Comparison of ENCODE assay signal across 1 cellular context in genomic region chr5:6748142-6748541, GRCh38.
TF ChIP-seq lines count a peak whose summit lies in the region.

No MANE protein-coding gene starts in this region.

TF ChIP-seq in GM12878, 131 proteins besides CTCF, POLR2A, EP300 and RAD21:
- TF ChIP-seq PML (IDR thresholded peaks at IDR 0.05; ENCODE audit: low read length) (no peak), ATF2 (IDR thresholded peaks at IDR 0.05; ENCODE audit: low read length) (no peak), HCFC1 (IDR thresholded peaks at IDR 0.05; ENCODE audit: low read length) (no peak), NFYA (IDR thresholded peaks at IDR 0.05; ENCODE audit: borderline replicate concordance, low read depth, low read length) (no peak), RB1 (IDR thresholded peaks at IDR 0.05; ENCODE audit: borderline replicate concordance) (no peak), CUX1 (IDR thresholded peaks at IDR 0.05; ENCODE audit: insufficient replicate concordance, low read depth, low read length) (no peak), CHD1 (IDR thresholded peaks at IDR 0.05; ENCODE audit: low read depth, low read length) (no peak), SIX5 (IDR thresholded peaks at IDR 0.05; ENCODE audit: low read depth, low read length, severe bottlenecking) (no peak), JUNB (IDR thresholded peaks at IDR 0.05) (no peak)
